8 cellular contexts compared by ENCODE assay signal in genomic region chr5:12730354-12730753, GRCh38.
"Had no signal": no experiment of that assay in that cellular context is flagged by ENCODE, and none has a peak within 500 bp of the region (broad histone marks: within the 10 kb centered on the region; RNA-seq: fewer than 3 reads in every experiment).

No MANE protein-coding gene starts in this region.

- FAIRE-seq: H54 had no signal

- H3K27ac ChIP-seq: GM23248, KMS-11 had no signal

- H2AFZ ChIP-seq: GM23248 had no signal

- H3K4me2 ChIP-seq: KMS-11 had no signal

- H3K9ac ChIP-seq: GM23248, KMS-11 had no signal

- DNase-seq: GM23248, GOT3, H9, HCEC 1CT, Karpas-422, KBM-7 had no signal

- H3K4me3 ChIP-seq: GM23248 had no signal
